16 cellular contexts compared by ENCODE assay signal in genomic region chr7:151719895-151720238, GRCh38.
DNase-seq lines count a peak whose midpoint lies in the region; ATAC-seq and TF ChIP-seq lines count a peak whose summit lies in the region.
"Had no signal": no experiment of that assay in that cellular context is flagged by ENCODE, and none has a peak within 500 bp of the region (broad histone marks: within the 10 kb centered on the region; RNA-seq: fewer than 3 reads in every experiment).

No MANE protein-coding gene starts in this region.

- H3K9me3 ChIP-seq in mesenchymal stem cell (ENCODE audit: control insufficient read depth, low read length) (no peaks in the 10 kb centered on the region), psoas muscle (no peaks in the 10 kb centered on the region), aorta (ENCODE audit: control insufficient read depth, low read length) (no peaks in the 10 kb centered on the region)

- H3K79me1 ChIP-seq in mesenchymal stem cell (replicated peaks; ENCODE audit: low read length, poor library complexity, severe bottlenecking) = no peaks in the 10 kb centered on the region

- H4K20me1 ChIP-seq in GM23338 (replicated peaks; ENCODE audit: insufficient read depth) = no peaks in the 10 kb centered on the region

- H2BK5ac ChIP-seq in mesenchymal stem cell (ENCODE audit: low read depth, low read length, poor library complexity, severe bottlenecking) = no peak overlapping the region

- H4K8ac ChIP-seq in mesenchymal stem cell (ENCODE audit: low read length) = no peak overlapping the region

- no peaks in the 10 kb centered on the region for H3K27me3 ChIP-seq in GM23338 (ENCODE audit: insufficient read depth)
- peaks cover 0 to 3% of the 10 kb centered on the region in 2 experiments for H3K27me3 ChIP-seq in mesenchymal stem cell (ENCODE audit: control insufficient read depth in 1 of 2, insufficient read depth in 1 of 2, low read length in 2 of 2)
- no peaks in the 10 kb centered on the region for H3K27me3 ChIP-seq in psoas muscle (ENCODE audit: insufficient read depth in 3 of 3, low read length in 2 of 3)
- no peaks in the 10 kb centered on the region for H3K27me3 ChIP-seq in aorta (ENCODE audit: control insufficient read depth in 1 of 2, insufficient read depth in 2 of 2, low read length in 1 of 2)

- peaks cover 5% of the 10 kb centered on the region; the same call in 2 of the 3 replicates for H3K4me1 Mint-ChIP-seq in GM23338
- peaks cover 4% of the 10 kb centered on the region for H3K4me1 Mint-ChIP-seq in WTC11
- no peaks in the 10 kb centered on the region for H3K4me1 Mint-ChIP-seq in activated T-cell treated with anti-CD3 and anti-CD28 coated beads, Interleukin-2, amount 50 U/mL, for 72 hours (ENCODE audit: low read depth)
- no peaks in the 10 kb centered on the region for H3K4me1 Mint-ChIP-seq in activated naive CD4-positive, alpha-beta T cell treated with anti-CD3 and anti-CD28 coated beads, Interleukin-2, amount 10 ng/mL, durations not matched to agents 7 days and 5 days

- H3K79me2 ChIP-seq in GM23338 (replicated peaks; ENCODE audit: insufficient read depth) = no peaks in the 10 kb centered on the region

- H3K18ac ChIP-seq in mesenchymal stem cell (ENCODE audit: low read depth in 1 of 2, low read length in 2 of 2) = no peak overlapping the region

- H3K27ac ChIP-seq in GM23338 (ENCODE audit: low read depth) (no peak overlapping the region), mesenchymal stem cell (ENCODE audit: low read length, poor library complexity, severe bottlenecking) (no peak overlapping the region), psoas muscle (peak overlapping the region; percentile 24), aorta (ENCODE audit: low read depth in 1 of 2, low read length in 2 of 2) (no peak overlapping the region)
- H3K27ac ChIP-seq: KMS-11 had no signal

- TF ChIP-seq CTCF in GM23338 (conservative IDR thresholded peaks at IDR 0.05; ENCODE audit: low read depth in 2 of 2) = no peak
- TF ChIP-seq CTCF in WTC11 (IDR thresholded peaks at IDR 0.05) = no peak
- no peak for TF ChIP-seq CTCF in psoas muscle (IDR thresholded peaks at IDR 0.05)

- H3K27ac Mint-ChIP-seq in GM23338 = no peak overlapping the region
- H3K27ac Mint-ChIP-seq in WTC11 = peak overlapping the region; percentile 68; the same call in 1 of the 2 replicates
- no peak overlapping the region for H3K27ac Mint-ChIP-seq in activated T-cell treated with anti-CD3 and anti-CD28 coated beads, Interleukin-2, amount 50 U/mL, for 72 hours
- no peak overlapping the region for H3K27ac Mint-ChIP-seq in activated naive CD4-positive, alpha-beta T cell treated with anti-CD3 and anti-CD28 coated beads, Interleukin-2, amount 10 ng/mL, durations not matched to agents 7 days and 5 days
- H3K27ac Mint-ChIP-seq: CD4-positive, alpha-beta T cell had no signal

- no peak overlapping the region for H3K9ac ChIP-seq in mesenchymal stem cell (ENCODE audit: low read length)
- H3K9ac ChIP-seq: KMS-11 had no signal

- no peak overlapping the region for H2BK15ac ChIP-seq in mesenchymal stem cell (ENCODE audit: low read depth, poor library complexity, severe bottlenecking)

- no peak overlapping the region for H2AK5ac ChIP-seq in mesenchymal stem cell (ENCODE audit: low read length, severe bottlenecking)

- no peaks in the 10 kb centered on the region for H3F3A ChIP-seq in GM23338 (replicated peaks; ENCODE audit: low read depth)

- CTCF ChIA-PET in WTC11 (lab: Charles Lee) = no interaction called here
- CTCF ChIA-PET in activated naive CD4-positive, alpha-beta T cell treated with anti-CD3 and anti-CD28 coated beads, Interleukin-2, amount 10 ng/mL, durations not matched to agents 7 days and 5 days (lab: Charles Lee) = no interaction called here

- no peak overlapping the region for H3K23ac ChIP-seq in mesenchymal stem cell (ENCODE audit: low read length in 2 of 2)

- H3K4me3 Mint-ChIP-seq in GM23338 (no peak overlapping the region), WTC11 (no peak overlapping the region)
- no peak overlapping the region for H3K4me3 Mint-ChIP-seq in activated T-cell treated with anti-CD3 and anti-CD28 coated beads, Interleukin-2, amount 50 U/mL, for 72 hours
- H3K4me3 Mint-ChIP-seq in activated naive CD4-positive, alpha-beta T cell treated with anti-CD3 and anti-CD28 coated beads, Interleukin-2, amount 10 ng/mL, durations not matched to agents 7 days and 5 days = no peak overlapping the region
- H3K4me3 Mint-ChIP-seq: CD4-positive, alpha-beta T cell had no signal

- no peak overlapping the region for H3K14ac ChIP-seq in mesenchymal stem cell (ENCODE audit: low read length in 2 of 2)

- H3K4me3 ChIP-seq in GM23338 (no peak overlapping the region), mesenchymal stem cell (ENCODE audit: insufficient read depth in 1 of 2, low read depth in 1 of 2, low read length in 2 of 2) (no peak overlapping the region), psoas muscle (no peak overlapping the region), aorta (ENCODE audit: low read length in 2 of 2) (no peak overlapping the region)

- H3K4ac ChIP-seq in mesenchymal stem cell (ENCODE audit: low read depth in 1 of 2, low read length in 2 of 2) = no peak overlapping the region

- DNase-seq in GM23338 (ENCODE audit: low spot score) = no peak
- DNase-seq in WTC11 (ENCODE audit: low spot score) = no peak
- no peak for DNase-seq in mesenchymal stem cell
- DNase-seq in psoas muscle = no peak
- DNase-seq in activated T-cell treated with anti-CD3 and anti-CD28 coated beads, Interleukin-2, amount 50 U/mL, for 72 hours = no peak
- no peak for DNase-seq in activated naive CD4-positive, alpha-beta T cell treated with anti-CD3 and anti-CD28 coated beads, Interleukin-2, amount 10 ng/mL, durations not matched to agents 7 days and 5 days
- DNase-seq in H4 (ENCODE audit: low spot score) = no peak
- no peak for DNase-seq in aorta
- DNase-seq: AML-193; Calu3; CD4-positive, alpha-beta T cell; DMS79; NCI-H1092 treated with DMSO at 0.1 percent for 48 hours; NCI-H1694; NCI-H2107 had no signal

- intact Hi-C loops in psoas muscle (cut with DNase I) = no loop called here
- intact Hi-C loops in aorta (cut with DNase I) = no loop called here

- H2BK12ac ChIP-seq in mesenchymal stem cell (ENCODE audit: low read length in 2 of 2) = peak overlapping the region in 1 of 2 experiments; percentile 35

- H3K36me3 Mint-ChIP-seq in GM23338 (ENCODE audit: low read depth) = no peaks in the 10 kb centered on the region
- no peaks in the 10 kb centered on the region for H3K36me3 Mint-ChIP-seq in WTC11
- H3K36me3 Mint-ChIP-seq in activated T-cell treated with anti-CD3 and anti-CD28 coated beads, Interleukin-2, amount 50 U/mL, for 72 hours (ENCODE audit: insufficient read depth in 2 of 2) = no peaks in the 10 kb centered on the region
- H3K36me3 Mint-ChIP-seq in activated naive CD4-positive, alpha-beta T cell treated with anti-CD3 and anti-CD28 coated beads, Interleukin-2, amount 10 ng/mL, durations not matched to agents 7 days and 5 days = no peaks in the 10 kb centered on the region

- no peak overlapping the region for H3K4me2 ChIP-seq in GM23338
- H3K4me2 ChIP-seq in mesenchymal stem cell (ENCODE audit: low read length, poor library complexity, severe bottlenecking) = no peak overlapping the region
- H3K4me2 ChIP-seq: KMS-11 had no signal

- ATAC-seq in GM23338 = peak; percentile 51
- no peak for ATAC-seq in WTC11
- ATAC-seq in psoas muscle = peak; percentile 34 to 54 (median 46)
- no peak for ATAC-seq in activated T-cell treated with anti-CD3 and anti-CD28 coated beads, Interleukin-2, amount 50 U/mL, for 72 hours (replicated peaks in 1 of 2)
- no peak for ATAC-seq in aorta (ENCODE audit: low FRiP score)

- H2AFZ ChIP-seq in GM23338 (peak overlapping the region; percentile 63; the same call in 1 of the 2 replicates), mesenchymal stem cell (ENCODE audit: low read depth, low read length) (no peak overlapping the region)

- no peak overlapping the region for H4K91ac ChIP-seq in mesenchymal stem cell (ENCODE audit: low read length)

- 77% methylated on average over 3 of the region's 3 CpGs for WGBS in mesenchymal stem cell
- 47 to 63% (median 52%) methylated on average over 3 of the region's 3 CpGs for WGBS in psoas muscle, 3 donors
- 69 to 72% methylated on average over 3 of the region's 3 CpGs for WGBS in aorta, 2 donors

- no peaks in the 10 kb centered on the region for H3K9me2 ChIP-seq in GM23338 (ENCODE audit: insufficient read depth)

- H3K9me3 Mint-ChIP-seq in GM23338 = no peaks in the 10 kb centered on the region; the same call in 2 of the 3 replicates
- H3K9me3 Mint-ChIP-seq in WTC11 = 0 out of 2 replicates have a peak, but pooled peaks cover 3% of the 10 kb centered on the region
- no peaks in the 10 kb centered on the region for H3K9me3 Mint-ChIP-seq in activated T-cell treated with anti-CD3 and anti-CD28 coated beads, Interleukin-2, amount 50 U/mL, for 72 hours
- H3K9me3 Mint-ChIP-seq in activated naive CD4-positive, alpha-beta T cell treated with anti-CD3 and anti-CD28 coated beads, Interleukin-2, amount 10 ng/mL, durations not matched to agents 7 days and 5 days = no peaks in the 10 kb centered on the region
- H3K9me3 Mint-ChIP-seq: CD4-positive, alpha-beta T cell had no signal

- POLR2A ChIA-PET in WTC11 (lab: Charles Lee) = no interaction called here

- H2BK120ac ChIP-seq in mesenchymal stem cell (ENCODE audit: low read depth, low read length) = peak overlapping the region; percentile 50

- H3K36me3 ChIP-seq in GM23338 (ENCODE audit: insufficient read depth) (no peaks in the 10 kb centered on the region), mesenchymal stem cell (ENCODE audit: control insufficient read depth in 1 of 2, insufficient read depth in 2 of 2, low read depth in 1 of 2, low read length in 2 of 2) (no peaks in the 10 kb centered on the region), psoas muscle (ENCODE audit: insufficient read depth in 1 of 2, low read depth in 1 of 2) (no peaks in the 10 kb centered on the region), aorta (ENCODE audit: control insufficient read depth in 1 of 2, insufficient read depth in 2 of 2, low read length in 1 of 2) (no peaks in the 10 kb centered on the region)

- H3K4me1 ChIP-seq in GM23338 (ENCODE audit: insufficient read depth) = no peaks in the 10 kb centered on the region
- peaks cover 22% of the 10 kb centered on the region for H3K4me1 ChIP-seq in mesenchymal stem cell (ENCODE audit: control insufficient read depth, insufficient read depth, low read depth, low read length)
- peaks cover 23% of the 10 kb centered on the region for H3K4me1 ChIP-seq in psoas muscle
- no peaks in the 10 kb centered on the region for H3K4me1 ChIP-seq in aorta (ENCODE audit: control insufficient read depth in 1 of 2, insufficient read depth in 2 of 2, low read length in 2 of 2)

- H3K27me3 Mint-ChIP-seq in GM23338 (ENCODE audit: insufficient read depth, low read depth, poor library complexity) = peaks cover 5% of the 10 kb centered on the region
- no peaks in the 10 kb centered on the region for H3K27me3 Mint-ChIP-seq in WTC11 (ENCODE audit: low read depth)
- no peaks in the 10 kb centered on the region for H3K27me3 Mint-ChIP-seq in activated T-cell treated with anti-CD3 and anti-CD28 coated beads, Interleukin-2, amount 50 U/mL, for 72 hours (ENCODE audit: low read depth)
- H3K27me3 Mint-ChIP-seq in activated naive CD4-positive, alpha-beta T cell treated with anti-CD3 and anti-CD28 coated beads, Interleukin-2, amount 10 ng/mL, durations not matched to agents 7 days and 5 days = no peaks in the 10 kb centered on the region
- H3K27me3 Mint-ChIP-seq: CD4-positive, alpha-beta T cell had no signal

Comparison
In these comparisons a context has a peak if more than half of its experiments do, and no peak if none do; other contexts are left out.
1. ATAC-seq: peak in GM23338 (single experiment) and psoas muscle (4 of 4); none in WTC11 (single experiment), activated T-cell treated with anti-CD3 and anti-CD28 coated beads, Interleukin-2, amount 50 U/mL, for 72 hours (0 of 2) and aorta (single experiment).